ENCODE assay signal across 9 cellular contexts in genomic region chr1:27135920-27136551, GRCh38. TPM values are rescaled to one million over a fixed set of nuclear protein-coding genes. Genes with fewer than 3 reads are reported as not detected.
A peak's percentile ranks its signal among the peaks of the same experiment; 100 is the strongest.
DNase-seq lines count a peak whose midpoint lies in the region; ATAC-seq and TF ChIP-seq lines count a peak whose summit lies in the region.
"Had no signal": no experiment of that assay in that cellular context is flagged by ENCODE, and none has a peak within 500 bp of the region (broad histone marks: within the 10 kb centered on the region; RNA-seq: fewer than 3 reads in every experiment).

No MANE protein-coding gene starts in this region.

- intact Hi-C loops in activated CD4-positive, alpha-beta memory T cell treated with anti-CD3 and anti-CD28 coated beads for 36 hours (cut with micrococcal nuclease), result no loop called here
- intact Hi-C loops in transverse colon (cut with DNase I; ENCODE audit: low total_unique reads), result no loop called here

- peaks cover 18 to 59% (median 34%) of the 10 kb centered on the region in 4 donors for H3K4me1 ChIP-seq in transverse colon

- peak; percentile 26 for TF ChIP-seq CTCF in kidney epithelial cell (IDR thresholded peaks at IDR 0.05; ENCODE audit: insufficient read depth, low read length, poor library complexity, severe bottlenecking)
- TF ChIP-seq CTCF in transverse colon (IDR thresholded peaks at IDR 0.05), result no peak

- H3K9me3 ChIP-seq in transverse colon, result no peaks in the 10 kb centered on the region

- DNase-seq in activated naive CD4-positive, alpha-beta T cell treated with Interleukin-2 at 50 U/mL for 16 hours, result peak; percentile 34
- no peak for DNase-seq in activated naive CD4-positive, alpha-beta T cell treated with anti-CD3 and anti-CD28 coated beads, Interleukin-2, amount 50 U/mL, for 16 hours
- DNase-seq in activated CD4-positive, alpha-beta memory T cell treated with anti-CD3 and anti-CD28 coated beads for 36 hours, result peak; percentile 58
- DNase-seq in kidney epithelial cell (ENCODE audit: low read depth) (no peak), transverse colon (no peak), NOMO-1 treated with DMSO at 0.1 percent for 48 hours (lab: John Stamatoyannopoulos, UW; ENCODE audit: unreplicated experiment) (no peak), GF-D8 (lab: John Stamatoyannopoulos, UW) (no peak)
- DNase-seq: COR-L47 had no signal

- H3K9me3 Mint-ChIP-seq in activated CD4-positive, alpha-beta memory T cell treated with anti-CD3 and anti-CD28 coated beads for 36 hours, result no peaks in the 10 kb centered on the region

- peak overlapping the region; percentile 99 for H3K27ac Mint-ChIP-seq in activated CD4-positive, alpha-beta memory T cell treated with anti-CD3 and anti-CD28 coated beads for 36 hours

- TF ChIP-seq POLR2A in transverse colon (IDR thresholded peaks at IDR 0.05), result no peak

- in situ Hi-C loops in transverse colon (cut with MboI; ENCODE audit: low pct_ligation_motif_present in 1 of 4, low pct_unique_long_range_greater_than_20kb in 1 of 4, low sequenced_read_pairs in 3 of 4), result no loop called here

- peak overlapping the region; percentile 44 to 76 (median 62) for H3K27ac ChIP-seq in transverse colon

- TF ChIP-seq EP300 in transverse colon (IDR thresholded peaks at IDR 0.05; ENCODE audit: low read depth), result no peak

- no peak overlapping the region for H3K4me3 ChIP-seq in kidney epithelial cell (ENCODE audit: low read depth, low read length)
- no peak overlapping the region for H3K4me3 ChIP-seq in transverse colon

- ATAC-seq in HG02981 (IDR thresholded peaks at IDR 0.05; ENCODE audit: unreplicated experiment), result no peak

- POLR2A ChIA-PET in activated CD4-positive, alpha-beta memory T cell treated with anti-CD3 and anti-CD28 coated beads for 36 hours (lab: Charles Lee), result interaction anchor here (1.4 to 11.9 kb wide), 3 partner anchors 18 to 24 kb away, joined by 5 to 97 read pairs (median 15); partner anchors contain the start of gene SLC9A1

- no peaks in the 10 kb centered on the region for H3K27me3 Mint-ChIP-seq in activated CD4-positive, alpha-beta memory T cell treated with anti-CD3 and anti-CD28 coated beads for 36 hours

- H3K36me3 ChIP-seq in kidney epithelial cell (ENCODE audit: control insufficient read depth, insufficient read depth, low read length) (no peaks in the 10 kb centered on the region), transverse colon (no peaks in the 10 kb centered on the region)

- 40 to 82% methylated on average over 1 to 5 of the region's 5 CpGs for WGBS in transverse colon (ENCODE audit: low coverage in 1 of 2), 2 donors

- H3K4me1 Mint-ChIP-seq in activated CD4-positive, alpha-beta memory T cell treated with anti-CD3 and anti-CD28 coated beads for 36 hours (ENCODE audit: low read depth), result peaks cover 37% of the 10 kb centered on the region

- CTCF ChIA-PET in activated CD4-positive, alpha-beta memory T cell treated with anti-CD3 and anti-CD28 coated beads for 36 hours (lab: Charles Lee), result interaction anchor here (0.7 to 1.8 kb wide), 6 partner anchors 16 to 160 kb away, joined by 3 to 9 read pairs (median 5); partner anchors contain the start of gene SLC9A1

- peak overlapping the region; percentile 91 for H3K4me3 Mint-ChIP-seq in activated CD4-positive, alpha-beta memory T cell treated with anti-CD3 and anti-CD28 coated beads for 36 hours

- H3K27me3 ChIP-seq in kidney epithelial cell (ENCODE audit: control insufficient read depth, insufficient read depth, low read length) (no peaks in the 10 kb centered on the region), transverse colon (no peaks in the 10 kb centered on the region)

- no peaks in the 10 kb centered on the region for H3K36me3 Mint-ChIP-seq in activated CD4-positive, alpha-beta memory T cell treated with anti-CD3 and anti-CD28 coated beads for 36 hours

RNA-seq across cellular contexts. Expression of gene SLC9A1, which starts 18.9 kb away (rescaled TPM):
- total RNA-seq in activated CD4-positive, alpha-beta memory T cell treated with anti-CD3 and anti-CD28 coated beads for 36 hours, result 10 to 100 TPM; 16.0 to 17.8 TPM
- total RNA-seq in kidney epithelial cell (37.7 and 57.1 TPM in 2 replicates), transverse colon (100 to 1,000 TPM in 2 of 4 donors, 10 to 100 TPM in 2; 17.9 to 140 (median 101) TPM)

Comparison
In these comparisons a context has a peak if more than half of its experiments do, and no peak if none do; other contexts are left out.
1. DNase-seq: peak in activated naive CD4-positive, alpha-beta T cell treated with Interleukin-2 at 50 U/mL for 16 hours (single experiment) and activated CD4-positive, alpha-beta memory T cell treated with anti-CD3 and anti-CD28 coated beads for 36 hours (single experiment); none in activated naive CD4-positive, alpha-beta T cell treated with anti-CD3 and anti-CD28 coated beads, Interleukin-2, amount 50 U/mL, for 16 hours (single experiment), kidney epithelial cell (single experiment), transverse colon (single experiment), NOMO-1 treated with DMSO at 0.1 percent for 48 hours (single experiment) and GF-D8 (single experiment).